ENCODE assay signal across 7 cellular contexts in genomic region chr16:58336332-58337089, GRCh38. TPM values are rescaled to one million over a fixed set of nuclear protein-coding genes. Genes with fewer than 3 reads are reported as not detected.
DNase-seq lines count a peak whose midpoint lies in the region; ATAC-seq and TF ChIP-seq lines count a peak whose summit lies in the region.

No MANE protein-coding gene starts in this region.

- no peak overlapping the region for H3K4me3 ChIP-seq in GM12875 (ENCODE audit: low read depth, low read length)
- H3K4me3 ChIP-seq in brain microvascular endothelial cell (ENCODE audit: low read depth, low read length): no peak overlapping the region
- H3K4me3 ChIP-seq in iPS-20b (ENCODE audit: low read length): peak overlapping the region; percentile 28; the same call in 1 of the 2 replicates
- H3K4me3 ChIP-seq in spleen: peak overlapping the region in 3 of 8 donors; percentile 5 to 45 (median 10)

- H3K9me3 ChIP-seq in iPS-20b (ENCODE audit: insufficient read depth, low read depth, low read length): no peaks in the 10 kb centered on the region
- H3K9me3 ChIP-seq in spleen: no peaks in the 10 kb centered on the region

- no peak overlapping the region for H3K9ac ChIP-seq in iPS-20b (ENCODE audit: low read depth, low read length)

- H3K4me1 ChIP-seq in iPS-20b (ENCODE audit: insufficient read depth, low read length): peaks cover 4% of the 10 kb centered on the region; the same call in 1 of the 2 replicates
- peaks cover 0 to 11% (median 8%) of the 10 kb centered on the region in 6 donors for H3K4me1 ChIP-seq in spleen

- no peaks in the 10 kb centered on the region for H3K36me3 ChIP-seq in brain microvascular endothelial cell (replicated peaks)
- no peaks in the 10 kb centered on the region for H3K36me3 ChIP-seq in iPS-20b (ENCODE audit: insufficient read depth, low read depth, low read length)
- no peaks in the 10 kb centered on the region for H3K36me3 ChIP-seq in spleen

- DNase-seq in NCI-H2081 (lab: John Stamatoyannopoulos, UW) (peak; percentile 64 to 70), UCSD-AML1 (lab: John Stamatoyannopoulos, UW; ENCODE audit: unreplicated experiment) (peak; percentile 78), brain microvascular endothelial cell (peak; percentile 80), spleen (peak; percentile 89)

- H3K27me3 ChIP-seq in brain microvascular endothelial cell (replicated peaks) (no peaks in the 10 kb centered on the region), iPS-20b (ENCODE audit: insufficient read depth, low read length) (no peaks in the 10 kb centered on the region), spleen (replicated peaks in 1 of 7) (peaks cover 0 to 4% (median 0%) of the 10 kb centered on the region in 7 donors)

- WGBS in spleen, 5 donors: 19 to 21% (median 20%) methylated on average over 24 of the region's 24 CpGs

- peak; percentile 78 for TF ChIP-seq CTCF in GM12875 (IDR thresholded peaks at IDR 0.05; ENCODE audit: borderline replicate concordance, insufficient read depth, low read depth, low read length)
- TF ChIP-seq CTCF in brain microvascular endothelial cell (IDR thresholded peaks at IDR 0.05; ENCODE audit: low read depth, low read length, missing control alignments): peak; percentile 97
- peak; percentile 74 to 93 (median 90) for TF ChIP-seq CTCF in spleen (IDR thresholded peaks at IDR 0.05 in 8 of 11, conservative IDR thresholded peaks at IDR 0.05 in 3 of 11)

- intact Hi-C loops in spleen (cut with DNase I; ENCODE audit: low total_unique reads): loop anchor here (2.0 to 5.0 kb wide), 2 partner anchors 150 to 421 kb away; no protein-coding TSS in a partner anchor

- no peak for TF ChIP-seq POLR2A in spleen (IDR thresholded peaks at IDR 0.05)

- in situ Hi-C loops in brain microvascular endothelial cell (cut with HindIII; ENCODE audit: low pct_ligation_motif_present, low sequenced_read_pairs): no loop called here

- peak; percentile 82 for ATAC-seq in HG02852 (IDR thresholded peaks at IDR 0.05; ENCODE audit: unreplicated experiment)

- H3K27ac ChIP-seq in brain microvascular endothelial cell (no peak overlapping the region), iPS-20b (ENCODE audit: low read length) (no peak overlapping the region), spleen (no peak overlapping the region)

RNA-seq across cellular contexts. Expression of gene PRSS54, which starts 41.7 kb away (rescaled TPM):
- total RNA-seq in spleen: not detected
- polyA plus RNA-seq in spleen: not detected

RNA-seq across cellular contexts. Expression of gene GINS3, which starts 55.8 kb away (rescaled TPM):
- total RNA-seq in spleen: 1 to 10 TPM; 5.3 to 9.4 (median 7.2) TPM
- polyA plus RNA-seq in spleen: 1 to 10 TPM; 3.3 to 6.7 (median 5.9) TPM
